In the genomic region with DNA sequence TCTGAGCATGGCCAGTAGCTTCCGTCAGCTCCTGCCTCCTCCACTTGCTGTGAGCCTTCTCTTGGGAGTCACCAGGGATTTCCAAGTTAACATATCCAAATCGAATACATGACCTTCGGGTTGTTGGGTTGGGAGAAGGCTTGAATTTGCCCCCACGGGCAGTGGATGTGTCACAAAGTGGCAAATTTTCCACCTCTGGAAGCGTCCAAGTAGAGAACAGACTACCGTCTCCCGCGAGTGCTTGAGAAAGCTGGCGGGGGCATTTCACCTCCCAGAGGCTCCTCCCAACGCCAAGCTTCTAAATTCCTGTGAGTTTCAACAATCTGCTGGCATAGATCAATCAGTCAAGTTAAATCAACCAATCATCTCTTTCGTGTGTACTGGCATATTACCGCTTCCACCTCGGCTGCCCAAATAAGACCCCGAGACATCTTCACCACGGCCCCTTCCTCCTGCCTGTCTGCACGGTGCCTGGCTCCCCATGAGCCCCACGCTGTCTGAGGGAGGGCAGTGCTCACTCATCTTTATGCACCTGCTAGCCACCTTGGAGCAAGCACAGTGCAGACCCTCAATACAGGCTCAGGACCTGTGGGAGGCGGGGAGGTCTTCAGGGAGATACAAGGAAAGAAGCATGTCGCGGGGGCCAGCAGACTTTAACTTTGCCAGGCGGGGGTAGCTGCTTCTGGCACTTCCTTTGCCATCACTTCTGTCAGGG, we compare ENCODE assay signal across 21 cellular contexts.
"Had no signal": no experiment of that assay in that cellular context is flagged by ENCODE, and none has a peak within 500 bp of the region (broad histone marks: within the 10 kb centered on the region; RNA-seq: fewer than 3 reads in every experiment).

No MANE protein-coding gene starts in this region.

- H3K4me1 Mint-ChIP-seq: activated CD4-positive, alpha-beta T cell treated with anti-CD3 and anti-CD28 coated beads for 36 hours; activated T-helper 17 cell treated with anti-CD3 and anti-CD28 coated beads, Interleukin-2, amount 50 U/mL, for 72 hours had no signal

- H3K36me3 ChIP-seq: adrenal gland, ascending aorta, brain microvascular endothelial cell, thoracic aorta had no signal

- H3K4me1 ChIP-seq: adrenal gland, ascending aorta, foreskin keratinocyte had no signal

- DNase-seq: activated CD4-positive, alpha-beta T cell treated with anti-CD3 and anti-CD28 coated beads for 36 hours; activated CD4-positive, alpha-beta T cell treated with anti-CD3 and anti-CD28 coated beads, Interleukin-2, amount 50 U/mL, for 48 hours; activated T-cell treated with anti-CD3 and anti-CD28 coated beads, Interleukin-2, amount 50 U/mL, for 24 hours; adrenal gland; brain microvascular endothelial cell; central memory CD4-positive, alpha-beta T cell; cortex of kidney; foreskin keratinocyte; mammary epithelial cell; midbrain; occipital lobe; stimulated activated CD4-positive, alpha-beta T cell treated with anti-CD3 and anti-CD28 coated beads, Interleukin-2, amount 100 ng/mL, for 48 hours; stimulated activated naive CD4-positive, alpha-beta T cell treated with Interleukin-2 at 50 U/mL for 16 hours; T-helper 9 cell had no signal

- H3K27me3 ChIP-seq: adrenal gland, ascending aorta, brain microvascular endothelial cell, foreskin keratinocyte had no signal

- H3K4me3 ChIP-seq: adrenal gland, ascending aorta, thoracic aorta had no signal

- ATAC-seq: activated CD4-positive, alpha-beta T cell treated with anti-CD3 and anti-CD28 coated beads for 36 hours; activated naive CD4-positive, alpha-beta T cell treated with anti-CD3 and anti-CD28 coated beads, Interleukin-2, amount 50 U/mL, for 72 hours; activated T-helper 17 cell treated with anti-CD3 and anti-CD28 coated beads, Interleukin-2, amount 50 U/mL, for 72 hours; foreskin keratinocyte; left lobe of liver; WTC11 had no signal

- H3K27ac ChIP-seq: adrenal gland, ascending aorta, brain microvascular endothelial cell, foreskin keratinocyte, thoracic aorta had no signal

- H3K36me3 Mint-ChIP-seq: type B pancreatic cell had no signal

- H3K4me3 Mint-ChIP-seq: activated CD4-positive, alpha-beta T cell treated with anti-CD3 and anti-CD28 coated beads for 36 hours; activated T-cell treated with anti-CD3 and anti-CD28 coated beads, Interleukin-2, amount 50 U/mL, for 24 hours; activated T-helper 17 cell treated with anti-CD3 and anti-CD28 coated beads, Interleukin-2, amount 50 U/mL, for 72 hours; type B pancreatic cell; WTC11 had no signal

- H3K27ac Mint-ChIP-seq: activated CD4-positive, alpha-beta T cell treated with anti-CD3 and anti-CD28 coated beads for 36 hours; activated naive CD4-positive, alpha-beta T cell treated with anti-CD3 and anti-CD28 coated beads, Interleukin-2, amount 50 U/mL, for 72 hours; activated T-cell treated with anti-CD3 and anti-CD28 coated beads, Interleukin-2, amount 50 U/mL, for 24 hours; activated T-helper 17 cell treated with anti-CD3 and anti-CD28 coated beads, Interleukin-2, amount 50 U/mL, for 72 hours; type B pancreatic cell; WTC11 had no signal
